In genomic region chr20:62896526-62896925, GRCh38 we compare ENCODE assay signal across 1 cellular context.
TF ChIP-seq lines count a peak whose summit lies in the region.

No MANE protein-coding gene starts in this region.

TF ChIP-seq in K562, 482 proteins besides CTCF, POLR2A, EP300 and RAD21 (continued from another document):
- TF ChIP-seq POLR2G (IDR thresholded peaks at IDR 0.05; ENCODE audit: low read depth, low read length): peak; percentile 39; the same call in 1 of the 2 replicates
